8 cellular contexts compared by ENCODE assay signal in genomic region chr11:86919557-86920210, GRCh38. TPM values are rescaled to one million over a fixed set of nuclear protein-coding genes. Genes with fewer than 3 reads are reported as not detected.
DNase-seq lines count a peak whose midpoint lies in the region; ATAC-seq, FAIRE-seq and TF ChIP-seq lines count a peak whose summit lies in the region.

No MANE protein-coding gene starts in this region.

- peaks cover 4% of the 10 kb centered on the region for H3K4me1 ChIP-seq in testis

- H3K27ac ChIP-seq in brain microvascular endothelial cell (peak overlapping the region; percentile 86), testis (peak overlapping the region in 1 of 2 donors; percentile 3)

- peak; percentile 37 for TF ChIP-seq CTCF in Calu3 (IDR thresholded peaks at IDR 0.05; ENCODE audit: unreplicated experiment)
- peak; percentile 74 for TF ChIP-seq CTCF in brain microvascular endothelial cell (IDR thresholded peaks at IDR 0.05; ENCODE audit: low read depth, low read length, missing control alignments)
- peak; percentile 52 to 75 (median 55) for TF ChIP-seq CTCF in testis (IDR thresholded peaks at IDR 0.05)

- CTCF ChIA-PET in Calu3 (lab: Charles Lee) = no interaction called here

- no peaks in the 10 kb centered on the region for H3K27me3 Mint-ChIP-seq in Calu3 (ENCODE audit: unreplicated experiment)

- H3K27ac Mint-ChIP-seq in Calu3 (ENCODE audit: unreplicated experiment) = no peak overlapping the region

- peaks cover 5% of the 10 kb centered on the region for H3K36me3 Mint-ChIP-seq in Calu3 (ENCODE audit: insufficient read depth, unreplicated experiment)

- DNase-seq in Calu3 (no peak), NCI-H2227 (lab: John Stamatoyannopoulos, UW; ENCODE audit: unreplicated experiment) (peak; percentile 39), brain microvascular endothelial cell (peak; percentile 78), testis (peak; percentile 35)

- H3K27me3 ChIP-seq in brain microvascular endothelial cell (replicated peaks) = no peaks in the 10 kb centered on the region
- no peaks in the 10 kb centered on the region for H3K27me3 ChIP-seq in testis

- in situ Hi-C loops in brain microvascular endothelial cell (cut with HindIII; ENCODE audit: low pct_ligation_motif_present, low sequenced_read_pairs) = no loop called here

- peak; percentile 39 for ATAC-seq in GM19468 (IDR thresholded peaks at IDR 0.05; ENCODE audit: extremely low read depth, unreplicated experiment)
- no peak for ATAC-seq in GM21515 (IDR thresholded peaks at IDR 0.05; ENCODE audit: unreplicated experiment)
- ATAC-seq in HG02610 (IDR thresholded peaks at IDR 0.05; ENCODE audit: unreplicated experiment) = no peak

- no peaks in the 10 kb centered on the region for H3K36me3 ChIP-seq in brain microvascular endothelial cell (replicated peaks)
- no peaks in the 10 kb centered on the region for H3K36me3 ChIP-seq in testis (ENCODE audit: low read depth, missing control alignments)

- peaks cover 18% of the 10 kb centered on the region for H3K4me1 Mint-ChIP-seq in Calu3 (ENCODE audit: low read depth, unreplicated experiment)

- no peak overlapping the region for H3K4me3 Mint-ChIP-seq in Calu3 (ENCODE audit: low read depth, unreplicated experiment)

- intact Hi-C loops in Calu3 (cut with micrococcal nuclease; ENCODE audit: unreplicated experiment) (loop anchor here (1.0 to 2.0 kb wide), 2 partner anchors 49 to 463 kb away; no protein-coding TSS in a partner anchor), testis (cut with DNase I; ENCODE audit: low total_unique reads) (no loop called here)

- no TSS peak for BruUV-seq in Calu3 (replicated peaks; lab: Mats Ljungman, UMichigan)

- no peaks in the 10 kb centered on the region for H3K9me3 ChIP-seq in testis

- peak; percentile 92 for FAIRE-seq in islet of Langerhans (lab: Jason Lieb, UNC)

- no peak for TF ChIP-seq POLR2A in testis (IDR thresholded peaks at IDR 0.05)

- no peaks in the 10 kb centered on the region for H3K9me3 Mint-ChIP-seq in Calu3 (ENCODE audit: low read depth, unreplicated experiment)

- H3K4me3 ChIP-seq in brain microvascular endothelial cell (ENCODE audit: low read depth, low read length) (no peak overlapping the region), testis (no peak overlapping the region)

- 69% methylated on average over 7 of the region's 7 CpGs for WGBS in testis, 2 donors

RNA-seq across cellular contexts. Expression of gene FZD4, which starts 35.5 kb away (rescaled TPM):
- total RNA-seq in Calu3 (2022) (2.5 and 2.7 TPM in 2 replicates), testis (10 to 100 TPM; 31.2 to 31.9 TPM)
- polyA plus RNA-seq in testis (ENCODE audit: insufficient read depth, low read depth, low replicate concordance) = 14.8 TPM
